ENCODE assay signal across 1 cellular context in the genomic region with DNA sequence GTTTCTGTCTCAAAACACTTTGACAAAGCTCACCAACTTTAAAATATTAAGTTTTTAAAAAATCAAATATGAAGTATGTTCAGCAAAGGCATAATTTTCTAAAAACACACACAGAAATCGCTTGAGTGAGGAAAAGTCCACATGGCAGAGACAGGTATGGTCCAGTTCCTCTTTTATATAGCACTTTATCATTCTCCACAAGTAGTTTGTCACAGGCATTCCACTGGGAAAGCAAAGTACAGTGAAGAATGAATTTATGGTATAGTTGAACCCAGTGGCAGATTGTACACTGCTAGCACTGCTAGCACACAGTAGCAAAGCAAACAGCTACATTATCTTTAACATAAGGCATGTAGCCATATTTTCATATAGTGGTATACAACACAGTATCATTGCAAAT.
A peak's percentile ranks its signal among the peaks of the same experiment; 100 is the strongest.
TF ChIP-seq lines count a peak whose summit lies in the region.

No MANE protein-coding gene starts in this region.

TF ChIP-seq in K562, 482 proteins besides CTCF, POLR2A, EP300 and RAD21 (continued from another document):
- TF ChIP-seq, protein P1, sequence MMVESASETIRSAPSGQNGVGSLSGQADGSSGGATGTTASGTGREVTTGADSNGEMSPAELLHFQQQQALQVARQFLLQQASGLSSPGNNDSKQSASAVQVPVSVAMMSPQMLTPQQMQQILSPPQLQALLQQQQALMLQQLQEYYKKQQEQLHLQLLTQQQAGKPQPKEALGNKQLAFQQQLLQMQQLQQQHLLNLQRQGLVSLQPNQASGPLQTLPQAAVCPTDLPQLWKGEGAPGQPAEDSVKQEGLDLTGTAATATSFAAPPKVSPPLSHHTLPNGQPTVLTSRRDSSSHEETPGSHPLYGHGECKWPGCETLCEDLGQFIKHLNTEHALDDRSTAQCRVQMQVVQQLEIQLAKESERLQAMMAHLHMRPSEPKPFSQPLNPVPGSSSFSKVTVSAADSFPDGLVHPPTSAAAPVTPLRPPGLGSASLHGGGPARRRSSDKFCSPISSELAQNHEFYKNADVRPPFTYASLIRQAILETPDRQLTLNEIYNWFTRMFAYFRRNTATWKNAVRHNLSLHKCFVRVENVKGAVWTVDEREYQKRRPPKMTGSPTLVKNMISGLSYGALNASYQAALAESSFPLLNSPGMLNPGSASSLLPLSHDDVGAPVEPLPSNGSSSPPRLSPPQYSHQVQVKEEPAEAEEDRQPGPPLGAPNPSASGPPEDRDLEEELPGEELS (CRISPR knock-in tag; IDR thresholded peaks at IDR 0.05; ENCODE audit: borderline replicate concordance): no peak
- no peak for TF ChIP-seq HDAC6 (IDR thresholded peaks at IDR 0.05; ENCODE audit: low read depth, low read length)
- no peak for TF ChIP-seq IRF2 (CRISPR knock-in tag; IDR thresholded peaks at IDR 0.05)
- TF ChIP-seq SPI1 (IDR thresholded peaks at IDR 0.05; ENCODE audit: borderline replicate concordance, low read depth, low read length): peak; percentile 72
